In genomic region chr10:7872041-7872442, GRCh38 we compare ENCODE assay signal across 8 cellular contexts. TPM values are rescaled to one million over a fixed set of nuclear protein-coding genes. Genes with fewer than 3 reads are reported as not detected.
DNase-seq lines count a peak whose midpoint lies in the region; ATAC-seq lines count a peak whose summit lies in the region.

No MANE protein-coding gene starts in this region.

- no peak for DNase-seq in activated T-cell treated with anti-CD3 and anti-CD28 coated beads, Interleukin-2, amount 50 U/mL, for 72 hours
- no peak for DNase-seq in activated T-cell treated with anti-CD3 and anti-CD28 coated beads, Interleukin-2, amount 50 U/mL, for 48 hours
- DNase-seq in NAMALWA (ENCODE audit: low spot score) (peak; percentile 55), astrocyte of the hippocampus (ENCODE audit: low read depth, low spot score) (peak; percentile 35), left colon (no peak), 8988T (no peak)
- DNase-seq in stimulated activated CD4-positive, alpha-beta T cell treated with anti-CD3 and anti-CD28 coated beads, Interleukin-2, amount 100 ng/mL, for 48 hours: no peak

- H3K27ac Mint-ChIP-seq in activated T-cell treated with anti-CD3 and anti-CD28 coated beads, Interleukin-2, amount 50 U/mL, for 72 hours: no peak overlapping the region

- ATAC-seq in activated T-cell treated with anti-CD3 and anti-CD28 coated beads, Interleukin-2, amount 50 U/mL, for 72 hours (replicated peaks in 1 of 2): no peak
- ATAC-seq in left colon: peak; percentile 37

- H3K9me3 Mint-ChIP-seq in activated T-cell treated with anti-CD3 and anti-CD28 coated beads, Interleukin-2, amount 50 U/mL, for 72 hours: no peaks in the 10 kb centered on the region

- peaks cover 19% of the 10 kb centered on the region for H3K4me1 Mint-ChIP-seq in activated T-cell treated with anti-CD3 and anti-CD28 coated beads, Interleukin-2, amount 50 U/mL, for 72 hours (ENCODE audit: low read depth)

- intact Hi-C loops in left colon (cut with DNase I, micrococcal nuclease): loop anchor here in 1 of 2 donors (5.0 to 10.0 kb wide), 2 partner anchors 1340 to 1433 kb away; no protein-coding TSS in a partner anchor

- no peaks in the 10 kb centered on the region for H3K27me3 ChIP-seq in thymus (ENCODE audit: control insufficient read depth, insufficient read depth)

- no peaks in the 10 kb centered on the region for H3K4me1 ChIP-seq in thymus (ENCODE audit: control insufficient read depth, insufficient read depth, low read length)

- peak overlapping the region; percentile 80 to 93 for H3K4me3 Mint-ChIP-seq in activated T-cell treated with anti-CD3 and anti-CD28 coated beads, Interleukin-2, amount 50 U/mL, for 72 hours

- H3K36me3 Mint-ChIP-seq in activated T-cell treated with anti-CD3 and anti-CD28 coated beads, Interleukin-2, amount 50 U/mL, for 72 hours (ENCODE audit: insufficient read depth in 2 of 2): peaks cover 0 to 4% of the 10 kb centered on the region in 2 donors

- H3K9me3 ChIP-seq in thymus (ENCODE audit: control insufficient read depth): no peaks in the 10 kb centered on the region

- H3K36me3 ChIP-seq in thymus (ENCODE audit: control insufficient read depth, insufficient read depth): no peaks in the 10 kb centered on the region

- peak overlapping the region; percentile 33 for H3K4me3 ChIP-seq in thymus (ENCODE audit: low read length)

- H3K27me3 Mint-ChIP-seq in activated T-cell treated with anti-CD3 and anti-CD28 coated beads, Interleukin-2, amount 50 U/mL, for 72 hours (ENCODE audit: low read depth): no peaks in the 10 kb centered on the region

- 12% methylated on average over 5 of the region's 5 CpGs for WGBS in thymus

- H3K27ac ChIP-seq in thymus (ENCODE audit: low read depth): no peak overlapping the region

RNA-seq across cellular contexts. Expression of gene TAF3, which starts 53.7 kb away (rescaled TPM):
- 10 to 100 TPM; 16.5 to 19.3 TPM for total RNA-seq in activated T-cell treated with anti-CD3 and anti-CD28 coated beads, Interleukin-2, amount 50 U/mL, for 72 hours
- 1 to 10 TPM; 5.1 to 5.8 TPM for total RNA-seq in left colon
- polyA plus RNA-seq in thymus: 5.7 TPM

Comparison
In these comparisons a context has a peak if more than half of its experiments do, and no peak if none do; other contexts are left out.
1. DNase-seq: peak in NAMALWA (single experiment) and astrocyte of the hippocampus (single experiment); none in activated T-cell treated with anti-CD3 and anti-CD28 coated beads, Interleukin-2, amount 50 U/mL, for 72 hours (0 of 2), activated T-cell treated with anti-CD3 and anti-CD28 coated beads, Interleukin-2, amount 50 U/mL, for 48 hours (0 of 2), left colon (0 of 2), stimulated activated CD4-positive, alpha-beta T cell treated with anti-CD3 and anti-CD28 coated beads, Interleukin-2, amount 100 ng/mL, for 48 hours (0 of 2) and 8988T (single experiment).